ENCODE assay signal across 15 cellular contexts in the genomic region with DNA sequence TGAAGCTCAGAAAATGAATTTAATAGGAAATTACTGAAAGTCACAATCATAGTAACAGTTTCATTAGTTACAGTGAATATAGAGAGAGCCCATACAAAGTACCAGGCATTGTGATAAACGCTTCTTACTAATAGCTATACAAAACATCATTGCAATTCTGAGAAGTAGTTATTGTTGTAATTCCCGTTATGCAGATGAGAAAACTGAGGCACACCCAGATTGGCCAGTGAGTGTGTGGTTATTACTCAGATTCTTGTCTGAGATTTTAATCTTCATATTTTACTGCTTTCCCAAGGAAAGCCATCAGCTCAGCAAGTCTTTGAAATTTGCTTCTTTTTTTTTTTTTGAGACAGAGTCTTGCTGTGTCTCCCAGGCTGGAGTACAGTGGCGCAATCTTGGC. TPM values are rescaled to one million over a fixed set of nuclear protein-coding genes. Genes with fewer than 3 reads are reported as not detected.
A peak's percentile ranks its signal among the peaks of the same experiment; 100 is the strongest.
DNase-seq lines count a peak whose midpoint lies in the region; ATAC-seq, FAIRE-seq and TF ChIP-seq lines count a peak whose summit lies in the region.
"Had no signal": no experiment of that assay in that cellular context is flagged by ENCODE, and none has a peak within 500 bp of the region (broad histone marks: within the 10 kb centered on the region; RNA-seq: fewer than 3 reads in every experiment).

No MANE protein-coding gene starts in this region.

- intact Hi-C loops in kidney (cut with DNase I) = no loop called here

- H3K9ac ChIP-seq in kidney (ENCODE audit: low read length in 2 of 2) = no peak overlapping the region

- H3K27ac ChIP-seq in kidney (ENCODE audit: low read depth in 2 of 2, low read length in 2 of 2) (peak overlapping the region; percentile 1 to 92), WERI-Rb-1 (no peak overlapping the region)
- H3K27ac ChIP-seq: upper lobe of right lung had no signal

- H3K36me3 ChIP-seq in kidney (ENCODE audit: control insufficient read depth in 1 of 2, insufficient read depth in 2 of 2, low read length in 2 of 2) (no peaks in the 10 kb centered on the region), WERI-Rb-1 (no peaks in the 10 kb centered on the region)
- H3K36me3 ChIP-seq: upper lobe of right lung had no signal

- FAIRE-seq in kidney (lab: Jason Lieb, UNC) = no peak

- H3K27me3 Mint-ChIP-seq in activated naive CD8-positive, alpha-beta T cell = no peaks in the 10 kb centered on the region
- no peaks in the 10 kb centered on the region for H3K27me3 Mint-ChIP-seq in activated naive CD8-positive, alpha-beta T cell treated with anti-CD3 and anti-CD28 coated beads, Interleukin-2, amount 50 U/mL, for 24 hours
- no peaks in the 10 kb centered on the region for H3K27me3 Mint-ChIP-seq in activated T-helper 17 cell treated with anti-CD3 and anti-CD28 coated beads, Interleukin-2, amount 50 U/mL, for 72 hours
- no peaks in the 10 kb centered on the region for H3K27me3 Mint-ChIP-seq in type B pancreatic cell
- H3K27me3 Mint-ChIP-seq: naive thymus-derived CD4-positive, alpha-beta T cell had no signal

- H3K4me1 ChIP-seq in kidney (ENCODE audit: control insufficient read depth in 1 of 2, insufficient read depth in 1 of 2, low read depth in 1 of 2, low read length in 2 of 2) = peaks cover 46 to 61% of the 10 kb centered on the region in 2 donors

- no peaks in the 10 kb centered on the region for H3K9me3 Mint-ChIP-seq in activated naive CD8-positive, alpha-beta T cell (ENCODE audit: low read depth)
- H3K9me3 Mint-ChIP-seq in activated naive CD8-positive, alpha-beta T cell treated with anti-CD3 and anti-CD28 coated beads, Interleukin-2, amount 50 U/mL, for 24 hours = no peaks in the 10 kb centered on the region
- no peaks in the 10 kb centered on the region for H3K9me3 Mint-ChIP-seq in activated T-helper 17 cell treated with anti-CD3 and anti-CD28 coated beads, Interleukin-2, amount 50 U/mL, for 72 hours
- H3K9me3 Mint-ChIP-seq in type B pancreatic cell = no peaks in the 10 kb centered on the region
- H3K9me3 Mint-ChIP-seq: naive thymus-derived CD4-positive, alpha-beta T cell had no signal

- H3K27me3 ChIP-seq in WERI-Rb-1 (ENCODE audit: insufficient read depth, low read depth, severe bottlenecking) = no peaks in the 10 kb centered on the region
- H3K27me3 ChIP-seq: upper lobe of right lung had no signal

- TF ChIP-seq CTCF in kidney (IDR thresholded peaks at IDR 0.05; ENCODE audit: borderline replicate concordance, extremely low read depth, insufficient read depth) (no peak), type B pancreatic cell (conservative IDR thresholded peaks at IDR 0.05) (no peak), WERI-Rb-1 (IDR thresholded peaks at IDR 0.05; ENCODE audit: low read depth, low read length) (no peak)

- no peaks in the 10 kb centered on the region for H3K36me3 Mint-ChIP-seq in activated naive CD8-positive, alpha-beta T cell
- no peaks in the 10 kb centered on the region for H3K36me3 Mint-ChIP-seq in activated naive CD8-positive, alpha-beta T cell treated with anti-CD3 and anti-CD28 coated beads, Interleukin-2, amount 50 U/mL, for 24 hours (ENCODE audit: low read depth)
- H3K36me3 Mint-ChIP-seq in activated T-helper 17 cell treated with anti-CD3 and anti-CD28 coated beads, Interleukin-2, amount 50 U/mL, for 72 hours (ENCODE audit: low read depth) = peaks cover 2% of the 10 kb centered on the region
- peaks cover 4% of the 10 kb centered on the region for H3K36me3 Mint-ChIP-seq in type B pancreatic cell

- H3K9me3 ChIP-seq in kidney (ENCODE audit: control insufficient read depth in 1 of 2, low read length in 2 of 2) (no peaks in the 10 kb centered on the region), WERI-Rb-1 (ENCODE audit: severe bottlenecking) (no peaks in the 10 kb centered on the region)
- H3K9me3 ChIP-seq: upper lobe of right lung had no signal

- no peak for ATAC-seq in activated naive CD8-positive, alpha-beta T cell treated with anti-CD3 and anti-CD28 coated beads, Interleukin-2, amount 50 U/mL, for 24 hours
- ATAC-seq in activated T-helper 17 cell treated with anti-CD3 and anti-CD28 coated beads, Interleukin-2, amount 50 U/mL, for 72 hours (replicated peaks) = peak; percentile 92
- ATAC-seq: naive thymus-derived CD4-positive, alpha-beta T cell; upper lobe of right lung had no signal

- DNase-seq in activated naive CD8-positive, alpha-beta T cell treated with anti-CD3 and anti-CD28 coated beads, Interleukin-2, amount 50 U/mL, for 24 hours = no peak
- no peak for DNase-seq in kidney
- DNase-seq in type B pancreatic cell (ENCODE audit: extremely low spot score, unreplicated experiment) = no peak
- no peak for DNase-seq in nucleus accumbens (lab: John Stamatoyannopoulos, UW)
- no peak for DNase-seq in SW480 (ENCODE audit: low spot score)
- no peak for DNase-seq in WERI-Rb-1
- DNase-seq: activated CD4-positive, CD25-positive, alpha-beta regulatory T cell; hypothalamus; naive thymus-derived CD4-positive, alpha-beta T cell; NCI-H510A; stimulated activated CD4-positive, alpha-beta T cell treated with anti-CD3 and anti-CD28 coated beads, Interleukin-4, amount 100 ng/mL, for 1 hour; SW 1271; upper lobe of right lung had no signal

- H3K4me1 Mint-ChIP-seq in activated naive CD8-positive, alpha-beta T cell (ENCODE audit: low read depth) = peaks cover 53% of the 10 kb centered on the region
- peaks cover 57% of the 10 kb centered on the region for H3K4me1 Mint-ChIP-seq in activated naive CD8-positive, alpha-beta T cell treated with anti-CD3 and anti-CD28 coated beads, Interleukin-2, amount 50 U/mL, for 24 hours
- peaks cover 28% of the 10 kb centered on the region for H3K4me1 Mint-ChIP-seq in activated T-helper 17 cell treated with anti-CD3 and anti-CD28 coated beads, Interleukin-2, amount 50 U/mL, for 72 hours
- H3K4me1 Mint-ChIP-seq in type B pancreatic cell (ENCODE audit: unreplicated experiment) = peaks cover 62% of the 10 kb centered on the region

- peak overlapping the region; percentile 22 for H3K27ac Mint-ChIP-seq in activated naive CD8-positive, alpha-beta T cell
- H3K27ac Mint-ChIP-seq in activated naive CD8-positive, alpha-beta T cell treated with anti-CD3 and anti-CD28 coated beads, Interleukin-2, amount 50 U/mL, for 24 hours = no peak overlapping the region
- peak overlapping the region; percentile 79 for H3K27ac Mint-ChIP-seq in activated T-helper 17 cell treated with anti-CD3 and anti-CD28 coated beads, Interleukin-2, amount 50 U/mL, for 72 hours
- H3K27ac Mint-ChIP-seq in type B pancreatic cell = peak overlapping the region; percentile 69

- H3K4me3 ChIP-seq in kidney (ENCODE audit: low read length in 2 of 2) = no peak overlapping the region
- no peak overlapping the region for H3K4me3 ChIP-seq in WERI-Rb-1 (ENCODE audit: low read depth, low read length)
- H3K4me3 ChIP-seq: upper lobe of right lung had no signal

- H3K4me3 Mint-ChIP-seq in activated naive CD8-positive, alpha-beta T cell = no peak overlapping the region
- no peak overlapping the region for H3K4me3 Mint-ChIP-seq in activated naive CD8-positive, alpha-beta T cell treated with anti-CD3 and anti-CD28 coated beads, Interleukin-2, amount 50 U/mL, for 24 hours
- H3K4me3 Mint-ChIP-seq in activated T-helper 17 cell treated with anti-CD3 and anti-CD28 coated beads, Interleukin-2, amount 50 U/mL, for 72 hours = peak overlapping the region; percentile 35
- no peak overlapping the region for H3K4me3 Mint-ChIP-seq in type B pancreatic cell
- H3K4me3 Mint-ChIP-seq: naive thymus-derived CD4-positive, alpha-beta T cell had no signal

RNA-seq across cellular contexts. Expression of a gene that starts 14.3 kb away (rescaled TPM):
- total RNA-seq in activated T-helper 17 cell treated with anti-CD3 and anti-CD28 coated beads, Interleukin-2, amount 50 U/mL, for 72 hours = 10 to 100 TPM; 22.5 to 23.6 TPM
- total RNA-seq in kidney (216 TPM), type B pancreatic cell (ENCODE audit: low replicate concordance) (204 and 295 TPM in 2 replicates)
- 115 TPM for polyA plus RNA-seq in kidney (ENCODE audit: insufficient read depth, low read depth, low replicate concordance)
